ENCODE assay signal across 8 cellular contexts in the genomic region with DNA sequence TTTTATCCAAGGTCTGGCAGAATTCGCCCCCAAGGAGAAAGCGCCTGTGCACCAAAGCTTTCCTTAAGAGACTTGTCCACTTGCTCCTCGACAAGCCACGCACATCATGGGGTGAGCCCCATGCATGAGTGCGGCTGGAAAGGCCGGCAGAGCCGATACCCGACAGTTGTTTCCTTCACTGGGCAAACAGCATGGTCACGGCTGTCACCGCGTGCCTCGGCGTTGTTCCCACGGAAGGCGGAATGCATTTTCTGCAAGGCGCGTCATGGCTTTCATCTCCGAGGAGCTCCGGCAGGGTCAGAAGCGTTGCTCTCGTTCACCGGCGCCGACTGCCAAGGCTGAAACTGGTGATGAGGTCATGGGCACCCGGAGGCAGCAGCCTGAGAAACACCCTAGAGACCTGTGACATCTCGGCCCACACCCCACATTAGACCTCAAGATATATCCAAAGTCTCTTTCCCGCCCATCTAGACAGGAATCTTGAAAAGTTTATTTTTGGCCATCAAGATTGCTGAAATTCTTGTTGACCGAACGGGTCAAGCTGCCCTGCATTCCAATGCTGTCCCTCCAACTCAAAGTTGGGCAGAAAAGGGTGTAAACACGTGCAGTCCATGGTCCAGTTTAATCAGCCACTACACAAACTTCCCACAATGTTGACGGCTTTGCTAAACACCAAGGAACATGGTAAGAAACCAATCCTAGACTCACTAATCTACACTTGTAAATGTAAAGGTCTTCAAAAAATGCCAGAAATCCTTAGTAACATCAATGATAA. TPM values are rescaled to one million over a fixed set of nuclear protein-coding genes. Genes with fewer than 3 reads are reported as not detected.
A peak's percentile ranks its signal among the peaks of the same experiment; 100 is the strongest.
DNase-seq lines count a peak whose midpoint lies in the region; ATAC-seq and TF ChIP-seq lines count a peak whose summit lies in the region.

No MANE protein-coding gene starts in this region.

- intact Hi-C loops in right lobe of liver (cut with DNase I): no loop called here

- H3K9ac ChIP-seq in NT2/D1 (ENCODE audit: insufficient read length, low read depth) (peak overlapping the region; percentile 74), duodenal mucosa (ENCODE audit: low read depth in 1 of 2, low read length in 2 of 2) (peak overlapping the region; percentile 62 to 63), subcutaneous abdominal adipose tissue (ENCODE audit: low read length in 5 of 5) (peak overlapping the region; percentile 38 to 73 (median 60))

- peak; percentile 39 to 54 (median 48) for ATAC-seq in right lobe of liver

- under 1% methylated on average over 13 of the region's 31 CpGs for WGBS in right lobe of liver (ENCODE audit: insufficient coverage, low coverage, low lambda C conversion rate, missing lambda C conversion rate)

- no peaks in the 10 kb centered on the region for H3K36me3 ChIP-seq in NT2/D1 (ENCODE audit: insufficient read depth, insufficient read length, low read length)
- H3K36me3 ChIP-seq in duodenal mucosa (ENCODE audit: control insufficient read depth in 1 of 2, insufficient read depth in 2 of 2, low read length in 2 of 2): no peaks in the 10 kb centered on the region
- H3K36me3 ChIP-seq in right lobe of liver: no peaks in the 10 kb centered on the region
- H3K36me3 ChIP-seq in subcutaneous abdominal adipose tissue (ENCODE audit: control insufficient read depth in 5 of 5, insufficient read depth in 5 of 5, low read length in 5 of 5): no peaks in the 10 kb centered on the region

- peak overlapping the region; percentile 63 for H3K4me3 ChIP-seq in NT2/D1 (ENCODE audit: insufficient read length, low read depth)
- peak overlapping the region; percentile 89 to 91 for H3K4me3 ChIP-seq in duodenal mucosa (ENCODE audit: low read depth in 1 of 2, low read length in 2 of 2)
- H3K4me3 ChIP-seq in right lobe of liver: peak overlapping the region; percentile 74 to 92 (median 78)
- peak overlapping the region; percentile 48 to 88 (median 86) for H3K4me3 ChIP-seq in subcutaneous abdominal adipose tissue (ENCODE audit: low read depth in 1 of 5, low read length in 5 of 5)

- no peaks in the 10 kb centered on the region for H3K4me1 ChIP-seq in NT2/D1 (ENCODE audit: insufficient read depth, insufficient read length)
- H3K4me1 ChIP-seq in duodenal mucosa (ENCODE audit: control insufficient read depth in 1 of 2, insufficient read depth in 2 of 2, low read length in 2 of 2): peaks cover 5 to 7% of the 10 kb centered on the region in 2 donors
- H3K4me1 ChIP-seq in right lobe of liver: peaks cover 0 to 15% (median 5%) of the 10 kb centered on the region in 4 donors
- peaks cover 0 to 34% (median 17%) of the 10 kb centered on the region in 5 donors for H3K4me1 ChIP-seq in subcutaneous abdominal adipose tissue (ENCODE audit: control insufficient read depth in 5 of 5, insufficient read depth in 5 of 5, low read length in 5 of 5)

- no peak for TF ChIP-seq CTCF in right lobe of liver (IDR thresholded peaks at IDR 0.05)

- H3K27ac ChIP-seq in duodenal mucosa (ENCODE audit: low read depth, low read length) (peak overlapping the region; percentile 82), right lobe of liver (peak overlapping the region; percentile 86 to 98 (median 89)), subcutaneous abdominal adipose tissue (ENCODE audit: low read depth, low read length) (peak overlapping the region; percentile 92)

- TF ChIP-seq POLR2A in right lobe of liver (IDR thresholded peaks at IDR 0.05): no peak

- H3K9me3 ChIP-seq in NT2/D1 (ENCODE audit: insufficient read depth, low read length) (no peaks in the 10 kb centered on the region), duodenal mucosa (ENCODE audit: control insufficient read depth in 1 of 2, low read length in 2 of 2) (no peaks in the 10 kb centered on the region), right lobe of liver (no peaks in the 10 kb centered on the region), subcutaneous abdominal adipose tissue (ENCODE audit: control insufficient read depth in 5 of 5, low read length in 5 of 5) (no peaks in the 10 kb centered on the region)

- DNase-seq in NCI-H2196 (lab: John Stamatoyannopoulos, UW; ENCODE audit: unreplicated experiment) (peak; percentile 48), NCI-H2196 treated with DMSO at 0.1 percent for 48 hours (lab: John Stamatoyannopoulos, UW; ENCODE audit: unreplicated experiment) (no peak), NT2/D1 (ENCODE audit: low read depth, low spot score) (peak; percentile 5), right lobe of liver (peak; percentile 57 to 69 (median 64)), NCI-H2107 treated with DMSO at 0.1 percent for 48 hours (lab: John Stamatoyannopoulos, UW; ENCODE audit: unreplicated experiment) (no peak), NCI-H187 (lab: John Stamatoyannopoulos, UW) (no peak)

- H3K27me3 ChIP-seq in NT2/D1 (ENCODE audit: insufficient read depth, insufficient read length): peaks cover 11% of the 10 kb centered on the region
- H3K27me3 ChIP-seq in duodenal mucosa (ENCODE audit: control insufficient read depth in 1 of 2, insufficient read depth in 2 of 2, low read length in 2 of 2): peaks cover 0 to 5% of the 10 kb centered on the region in 2 donors
- no peaks in the 10 kb centered on the region for H3K27me3 ChIP-seq in right lobe of liver
- peaks cover 0 to 3% (median 0%) of the 10 kb centered on the region in 5 donors for H3K27me3 ChIP-seq in subcutaneous abdominal adipose tissue (ENCODE audit: control insufficient read depth in 5 of 5, insufficient read depth in 4 of 5, low read length in 5 of 5)

RNA-seq across cellular contexts. Expression of a gene that starts 0.6 kb away (rescaled TPM):
- total RNA-seq in right lobe of liver: 10 to 100 TPM; 22.5 to 57.3 (median 35.9) TPM

Comparison
In these comparisons a context has a peak if more than half of its experiments do, and no peak if none do; other contexts are left out.
1. DNase-seq: peak in NCI-H2196 (single experiment), NT2/D1 (single experiment) and right lobe of liver (3 of 3); none in NCI-H2196 treated with DMSO at 0.1 percent for 48 hours (single experiment), NCI-H2107 treated with DMSO at 0.1 percent for 48 hours (single experiment) and NCI-H187 (0 of 2).
2. Peak in every context shown above with its lines, with median percentiles within 50 percentile points of each other: H3K4me3 ChIP-seq, H3K9ac ChIP-seq and H3K27ac ChIP-seq.